In genomic region chr17:50943575-50943933, GRCh38 we compare ENCODE assay signal across 8 cellular contexts.
DNase-seq lines count a peak whose midpoint lies in the region; ATAC-seq and TF ChIP-seq lines count a peak whose summit lies in the region.

No MANE protein-coding gene starts in this region.

- no peaks in the 10 kb centered on the region for H3K27me3 ChIP-seq in RWPE2 (ENCODE audit: insufficient read depth, poor library complexity, severe bottlenecking)
- H3K27me3 ChIP-seq in esophagus muscularis mucosa: no peaks in the 10 kb centered on the region

- in situ Hi-C loops in ACHN (cut with HindIII; ENCODE audit: low pct_ligation_motif_present, low pct_unique_long_range_greater_than_20kb, low sequenced_read_pairs): no loop called here

- H3K4me3 ChIP-seq in RWPE2 (ENCODE audit: severe bottlenecking) (no peak overlapping the region), esophagus muscularis mucosa (peak overlapping the region; percentile 54 to 64 (median 56))

- intact Hi-C loops in esophagus muscularis mucosa (cut with DNase I): no loop called here
- intact Hi-C loops in posterior vena cava (cut with DNase I): no loop called here

- DNase-seq in DMS53 (lab: John Stamatoyannopoulos, UW) (peak; percentile 62), RWPE2 (ENCODE audit: low spot score) (peak; percentile 37), esophagus muscularis mucosa (ENCODE audit: extremely low spot score) (no peak), posterior vena cava (ENCODE audit: low spot score) (peak; percentile 38), ACHN (no peak), NCI-H748 treated with DMSO at 0.1 percent for 48 hours (lab: John Stamatoyannopoulos, UW) (no peak), SW480 (ENCODE audit: low spot score) (no peak)

- 66% methylated on average over 8 of the region's 8 CpGs for WGBS in esophagus muscularis mucosa

- ATAC-seq in RWPE2 (ENCODE audit: low read depth): no peak
- ATAC-seq in HG03571 (IDR thresholded peaks at IDR 0.05; ENCODE audit: unreplicated experiment): no peak

- TF ChIP-seq EP300 in esophagus muscularis mucosa (IDR thresholded peaks at IDR 0.05): no peak

- H3K4me1 ChIP-seq in RWPE2 (ENCODE audit: insufficient read depth, poor library complexity, severe bottlenecking): peaks cover 7% of the 10 kb centered on the region
- H3K4me1 ChIP-seq in esophagus muscularis mucosa: peaks cover 28 to 38% (median 36%) of the 10 kb centered on the region in 4 donors

- H3K36me3 ChIP-seq in RWPE2 (ENCODE audit: low read depth) (no peaks in the 10 kb centered on the region), esophagus muscularis mucosa (no peaks in the 10 kb centered on the region)

- H3K27ac ChIP-seq in RWPE2 (ENCODE audit: poor library complexity, severe bottlenecking) (no peak overlapping the region), esophagus muscularis mucosa (replicated peaks in 1 of 4) (peak overlapping the region; percentile 86 to 89 (median 86))

- no peak for TF ChIP-seq POLR2A in esophagus muscularis mucosa (IDR thresholded peaks at IDR 0.05; ENCODE audit: low read depth)

- TF ChIP-seq CTCF in RWPE2 (IDR thresholded peaks at IDR 0.05; ENCODE audit: poor library complexity, severe bottlenecking) (no peak), esophagus muscularis mucosa (IDR thresholded peaks at IDR 0.05) (no peak)

- no peaks in the 10 kb centered on the region for H3K9me3 ChIP-seq in RWPE2 (ENCODE audit: severe bottlenecking)
- H3K9me3 ChIP-seq in esophagus muscularis mucosa: no peaks in the 10 kb centered on the region

Comparison
In these comparisons a context has a peak if more than half of its experiments do, and no peak if none do; other contexts are left out.
1. DNase-seq: peak in DMS53 (single experiment), RWPE2 (single experiment) and posterior vena cava (single experiment); none in esophagus muscularis mucosa (single experiment), ACHN (single experiment), NCI-H748 treated with DMSO at 0.1 percent for 48 hours (single experiment) and SW480 (single experiment).